Comparison of ENCODE assay signal across 9 cellular contexts in the genomic region with DNA sequence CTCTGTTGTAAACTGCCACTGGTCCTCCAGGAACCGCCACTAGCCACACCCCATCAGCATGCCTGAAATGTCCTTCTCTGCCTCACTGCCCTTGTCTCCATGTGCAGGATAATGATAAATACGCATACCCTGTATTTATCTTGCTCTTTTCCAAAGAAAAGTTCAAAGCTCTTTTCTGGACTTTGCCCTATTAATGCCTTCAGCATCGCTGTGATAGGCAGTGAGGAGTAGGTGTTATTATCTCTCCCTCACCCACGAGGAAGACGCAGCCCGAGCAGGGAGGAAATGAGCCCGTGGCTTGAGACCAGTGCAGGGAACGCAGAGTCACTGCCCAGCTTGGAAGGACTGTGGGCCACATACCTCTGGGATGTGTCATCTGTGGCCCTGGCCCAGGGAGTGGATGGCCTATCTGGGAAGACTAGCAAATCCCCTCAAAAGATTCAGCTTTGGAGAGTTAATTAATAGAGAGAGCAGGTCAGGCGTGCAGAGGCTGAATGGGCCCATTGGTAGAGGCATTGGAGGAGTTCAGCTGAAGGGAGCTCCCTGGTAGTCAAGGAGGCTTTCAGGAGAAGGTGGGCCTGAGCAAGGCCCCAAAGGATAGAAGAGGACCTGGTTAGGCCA. TPM values are rescaled to one million over a fixed set of nuclear protein-coding genes. Genes with fewer than 3 reads are reported as not detected.
A peak's percentile ranks its signal among the peaks of the same experiment; 100 is the strongest.
DNase-seq lines count a peak whose midpoint lies in the region; ATAC-seq and TF ChIP-seq lines count a peak whose summit lies in the region.
"Had no signal": no experiment of that assay in that cellular context is flagged by ENCODE, and none has a peak within 500 bp of the region (broad histone marks: within the 10 kb centered on the region; RNA-seq: fewer than 3 reads in every experiment).

No MANE protein-coding gene starts in this region.

- H3K27ac ChIP-seq in Panc1 (ENCODE audit: low read length) = no peak overlapping the region
- H3K27ac ChIP-seq in neuronal stem cell (replicated peaks; ENCODE audit: low read length) = peak overlapping the region; percentile 97

- peak overlapping the region; percentile 39 for H2BK120ac ChIP-seq in neuronal stem cell (ENCODE audit: low read depth, low read length)

- ATAC-seq in Panc1 (peak; percentile 86), esophagus mucosa (peak; percentile 45), GM19324 (IDR thresholded peaks at IDR 0.05; ENCODE audit: low FRiP score, unreplicated experiment) (no peak), GM21528 (IDR thresholded peaks at IDR 0.05; ENCODE audit: low FRiP score, unreplicated experiment) (no peak)

- no peak overlapping the region for H4K91ac ChIP-seq in neuronal stem cell (ENCODE audit: low read depth, low read length, poor library complexity)

- intact Hi-C loops in Panc1 (cut with micrococcal nuclease; ENCODE audit: unreplicated experiment) = no loop called here

- in situ Hi-C loops in Panc1 (cut with HindIII; ENCODE audit: low pct_unique_long_range_greater_than_20kb, low sequenced_read_pairs) = no loop called here

- DNase-seq in Ammon's horn (ENCODE audit: low spot score) = peak; percentile 31
- DNase-seq in Panc1 (ENCODE audit: low read depth, low spot score) = no peak
- DNase-seq in neuronal stem cell (ENCODE audit: low spot score) = peak; percentile 68
- no peak for DNase-seq in NCI-H446 treated with DMSO at 0.1 percent for 48 hours (lab: John Stamatoyannopoulos, UW)
- DNase-seq in activated CD4-positive, alpha-beta T cell treated with anti-CD3 and anti-CD28 coated beads, Interleukin-2, amount 50 U/mL, for 1 hour = no peak
- DNase-seq: stimulated activated CD4-positive, alpha-beta T cell treated with anti-CD3 and anti-CD28 coated beads, Interleukin-2, amount 100 ng/mL, for 24 hours had no signal

- H3K4ac ChIP-seq in neuronal stem cell (ENCODE audit: low read length) = no peak overlapping the region

- H3K79me1 ChIP-seq in neuronal stem cell (ENCODE audit: low read depth, low read length) = no peaks in the 10 kb centered on the region

- H3K9me3 ChIP-seq in Panc1 (ENCODE audit: control insufficient read depth, insufficient read depth, low read depth, low read length) (no peaks in the 10 kb centered on the region), neuronal stem cell (replicated peaks in 1 of 2; ENCODE audit: control insufficient read depth in 2 of 2, insufficient read depth in 1 of 2, low read depth in 1 of 2, low read length in 2 of 2) (peaks cover 0 to 2% of the 10 kb centered on the region in 2 donors)

- H3K4me3 ChIP-seq in Panc1 (ENCODE audit: low read depth in 2 of 2, low read length in 2 of 2) (no peak overlapping the region), neuronal stem cell (ENCODE audit: low read length in 2 of 2) (no peak overlapping the region)

- TF ChIP-seq CTCF in Panc1 (IDR thresholded peaks at IDR 0.05) = no peak

- peaks cover 9% of the 10 kb centered on the region for H3K4me1 ChIP-seq in Panc1 (ENCODE audit: control insufficient read depth, insufficient read depth, low read length)
- peaks cover 5 to 16% of the 10 kb centered on the region in 2 donors for H3K4me1 ChIP-seq in neuronal stem cell (ENCODE audit: control insufficient read depth in 2 of 2, insufficient read depth in 1 of 2, low read depth in 1 of 2, low read length in 2 of 2)

- no peak overlapping the region for H2BK12ac ChIP-seq in neuronal stem cell (ENCODE audit: low read length)

- H3K4me2 ChIP-seq in neuronal stem cell (ENCODE audit: insufficient read depth, low read length, poor library complexity, severe bottlenecking) = no peak overlapping the region

- whole genome bisulfite sequencing in neuronal stem cell (ENCODE audit: extremely low coverage in 2 of 2, insufficient read length in 2 of 2, insufficient replicate concordance in 1 of 2), 2 donors = no CpG with 5 or more reads among the region's 9 CpGs

- peak overlapping the region; percentile 62 for H2BK5ac ChIP-seq in neuronal stem cell (ENCODE audit: low read length)

- no TSS peak for BruUV-seq in Panc1 (replicated peaks; lab: Mats Ljungman, UMichigan)

- H3K27me3 ChIP-seq in Panc1 (ENCODE audit: control insufficient read depth, insufficient read depth, low read length) (no peaks in the 10 kb centered on the region), neuronal stem cell (ENCODE audit: control insufficient read depth in 3 of 3, insufficient read depth in 3 of 3, low read depth in 1 of 3, low read length in 3 of 3) (no peaks in the 10 kb centered on the region)

- H3K14ac ChIP-seq in neuronal stem cell (ENCODE audit: low read length) = no peak overlapping the region

- H3K18ac ChIP-seq in neuronal stem cell (ENCODE audit: low read length) = peak overlapping the region; percentile 20

- CTCF ChIA-PET in Panc1 (lab: Charles Lee) = no interaction called here

- no peak overlapping the region for H2AFZ ChIP-seq in neuronal stem cell (ENCODE audit: low read length)

- no peak overlapping the region for H2AK5ac ChIP-seq in neuronal stem cell (ENCODE audit: low read depth, low read length)

- H2BK15ac ChIP-seq in neuronal stem cell (ENCODE audit: low read length) = no peak overlapping the region

- POLR2A ChIA-PET in Panc1 (lab: Charles Lee) = no interaction called here

- no peaks in the 10 kb centered on the region for H3K36me3 ChIP-seq in Panc1 (ENCODE audit: control insufficient read depth, insufficient read depth, low read length)
- peaks cover 21 to 49% of the 10 kb centered on the region in 2 donors for H3K36me3 ChIP-seq in neuronal stem cell (replicated peaks in 1 of 2; ENCODE audit: control insufficient read depth in 2 of 2, insufficient read depth in 2 of 2, low read length in 2 of 2)

- H3K23ac ChIP-seq in neuronal stem cell (ENCODE audit: low read depth, low read length, poor library complexity) = no peak overlapping the region

- H3K9ac ChIP-seq in neuronal stem cell (ENCODE audit: low read depth, low read length, poor library complexity) = no peak overlapping the region

- no peak overlapping the region for H4K8ac ChIP-seq in neuronal stem cell (ENCODE audit: low read depth, low read length)

RNA-seq across cellular contexts. Expression of gene TTC7A, which starts 14.0 kb away (rescaled TPM):
- 11.9 TPM for total RNA-seq in Panc1 (2021; ENCODE audit: unreplicated experiment)
- 12.5 TPM for polyA plus RNA-seq in Panc1 (2012; ENCODE audit: insufficient read length)
- 19.1 TPM for total RNA-seq in esophagus mucosa
- 12.6 TPM for polyA plus RNA-seq in neuronal stem cell (2013, experiment 1 of 2)
- polyA plus RNA-seq in neuronal stem cell (2013, experiment 2 of 2) = 12.6 TPM

RNA-seq across cellular contexts. Expression of gene MCFD2, which starts 39.5 kb away (rescaled TPM):
- total RNA-seq in Panc1 (2021; ENCODE audit: unreplicated experiment) (84.9 TPM), esophagus mucosa (53.3 TPM)
- 49.7 TPM for polyA plus RNA-seq in Panc1 (2012; ENCODE audit: insufficient read length)
- 56.7 TPM for polyA plus RNA-seq in neuronal stem cell (2013, experiment 1 of 2)
- 57.6 TPM for polyA plus RNA-seq in neuronal stem cell (2013, experiment 2 of 2)

Comparison
In these comparisons a context has a peak if more than half of its experiments do, and no peak if none do; other contexts are left out.
1. DNase-seq: peak in Ammon's horn (single experiment) and neuronal stem cell (single experiment); none in Panc1 (single experiment), NCI-H446 treated with DMSO at 0.1 percent for 48 hours (single experiment) and activated CD4-positive, alpha-beta T cell treated with anti-CD3 and anti-CD28 coated beads, Interleukin-2, amount 50 U/mL, for 1 hour (single experiment).
2. ATAC-seq: peak in Panc1 (single experiment) and esophagus mucosa (single experiment); none in GM19324 (single experiment) and GM21528 (single experiment).